Comparison of ENCODE assay signal across 8 cellular contexts in the genomic region with DNA sequence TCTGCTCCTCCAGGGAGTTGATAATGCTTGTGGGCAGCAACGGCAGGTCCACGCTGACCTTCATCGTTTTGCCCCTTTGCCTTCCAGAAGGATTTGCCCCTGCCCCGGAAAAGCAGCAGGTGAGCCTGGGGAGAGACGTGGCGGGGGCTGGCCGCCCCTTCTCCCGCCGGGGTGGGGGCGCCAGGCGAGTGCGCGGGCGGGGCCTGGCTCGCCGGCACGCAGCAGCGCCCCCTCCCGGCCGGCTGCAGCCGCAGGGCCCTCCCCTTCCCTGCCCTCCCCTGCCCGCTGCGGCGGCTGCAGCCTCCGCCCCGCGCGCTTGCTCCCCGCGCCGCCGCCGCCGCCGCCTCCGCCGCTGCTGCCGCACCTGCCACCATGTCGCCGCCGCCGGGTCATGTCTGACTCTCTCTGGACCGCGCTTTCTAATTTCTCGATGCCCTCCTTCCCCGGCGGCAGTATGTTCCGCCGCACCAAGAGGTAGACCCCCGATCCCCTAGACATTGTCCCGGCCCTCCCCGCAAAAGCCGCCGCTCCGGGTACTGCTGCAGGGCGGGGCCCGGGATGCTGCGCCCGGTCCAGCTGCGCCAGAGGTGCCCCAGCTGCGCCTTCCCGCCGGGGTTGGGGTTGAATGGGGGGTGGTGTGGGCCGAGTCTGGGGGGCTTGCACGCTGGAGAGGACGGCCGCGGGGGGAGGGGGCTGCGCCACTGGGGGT. TPM values are rescaled to one million over a fixed set of nuclear protein-coding genes. Genes with fewer than 3 reads are reported as not detected.
DNase-seq lines count a peak whose midpoint lies in the region; ATAC-seq and TF ChIP-seq lines count a peak whose summit lies in the region.

TSS of gene MAST1 (plus strand) at position 334 of the 709 bp plus-strand sequence. CDS start at position 392, 58 bp downstream.

- H3K27ac ChIP-seq in urinary bladder (ENCODE audit: low read depth), result no peak within 1 kb of the TSS

- H3K36me3 ChIP-seq in urinary bladder (ENCODE audit: insufficient read depth), result no peaks in the 10 kb centered on the region

- H3K4me1 ChIP-seq in urinary bladder (ENCODE audit: insufficient read depth), result no peaks in the 10 kb centered on the region

- no peak for ATAC-seq in HG03196 (IDR thresholded peaks at IDR 0.05; ENCODE audit: unreplicated experiment)

- DNase-seq in NCI-H2029 (lab: John Stamatoyannopoulos, UW) (peak; percentile 56), NCI-H2029 treated with DMSO at 0.1 percent for 48 hours (lab: John Stamatoyannopoulos, UW) (no peak), NCI-H1417 treated with DMSO at 0.1 percent for 48 hours (lab: John Stamatoyannopoulos, UW) (peak; percentile 43), midbrain (lab: John Stamatoyannopoulos, UW) (peak; percentile 49)
- DNase-seq in effector CD4-positive, alpha-beta T cell, result peak; percentile 27

- WGBS in urinary bladder, result under 1% methylated on average over 69 of the region's 69 CpGs

- no peak for TF ChIP-seq CTCF in WI38 (IDR thresholded peaks at IDR 0.05; ENCODE audit: low read depth, low read length)

- H3K4me3 ChIP-seq in WI38 (ENCODE audit: low read depth, low read length) (peak within 1 kb of the TSS; percentile 35), urinary bladder (ENCODE audit: low read depth, low read length) (peak within 1 kb of the TSS; percentile 22)

RNA-seq across cellular contexts. Expression of gene MAST1, which starts in this region (rescaled TPM):
- 0.74 TPM for total RNA-seq in urinary bladder
- polyA plus RNA-seq in urinary bladder, result 1.1 TPM
